In the genomic region with DNA sequence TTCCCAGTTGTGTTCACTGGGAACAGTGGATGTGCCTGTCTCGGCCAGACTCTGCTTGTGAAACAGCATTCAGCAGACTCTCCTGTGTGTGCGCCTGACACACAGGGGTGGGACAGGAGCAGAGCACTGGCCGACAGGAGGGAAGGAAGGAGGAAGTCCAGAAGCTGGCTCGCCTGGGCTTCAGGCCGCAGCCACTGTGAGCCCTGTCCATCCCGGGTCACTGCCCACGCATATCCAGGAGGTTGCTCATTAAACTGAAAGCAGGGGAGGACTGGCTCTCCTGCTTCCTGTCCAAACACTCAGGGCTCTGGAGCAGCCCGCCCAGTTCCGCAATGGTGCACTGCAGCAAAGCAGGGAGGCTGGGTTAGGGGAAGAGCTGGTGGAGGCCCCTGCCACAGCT, we compare ENCODE assay signal across 16 cellular contexts.
A peak's percentile ranks its signal among the peaks of the same experiment; 100 is the strongest.
DNase-seq lines count a peak whose midpoint lies in the region; TF ChIP-seq lines count a peak whose summit lies in the region.
"Had no signal": no experiment of that assay in that cellular context is flagged by ENCODE, and none has a peak within 500 bp of the region (broad histone marks: within the 10 kb centered on the region; RNA-seq: fewer than 3 reads in every experiment).

No MANE protein-coding gene starts in this region.

- no peaks in the 10 kb centered on the region for H3K79me2 ChIP-seq in mammary epithelial cell (ENCODE audit: insufficient read depth, low read length)
- H3K79me2 ChIP-seq: parathyroid adenoma had no signal

- H3K4me2 ChIP-seq in mammary epithelial cell (ENCODE audit: insufficient read depth, low read depth, low read length): no peak overlapping the region

- peaks cover 9% of the 10 kb centered on the region for H3K9me3 Mint-ChIP-seq in chondrocyte (ENCODE audit: low read depth)

- no TSS peak for BruUV-seq in mammary epithelial cell (replicated peaks; lab: Mats Ljungman, UMichigan)

- H3K4me1 Mint-ChIP-seq in chondrocyte (ENCODE audit: low read depth): peaks cover 42% of the 10 kb centered on the region

- H3K27me3 Mint-ChIP-seq in chondrocyte (ENCODE audit: low read depth): peaks cover 3% of the 10 kb centered on the region

- no peaks in the 10 kb centered on the region for H3K9me3 ChIP-seq in mammary epithelial cell (replicated peaks; ENCODE audit: insufficient read depth, low read length)

- no peaks in the 10 kb centered on the region for H4K20me1 ChIP-seq in mammary epithelial cell (ENCODE audit: insufficient read depth, low read length)

- 90% methylated on average over 2 of the region's 9 CpGs for WGBS in mammary epithelial cell (ENCODE audit: low coverage, missing lambda C conversion rate)

- H3K27me3 ChIP-seq in kidney epithelial cell (ENCODE audit: control insufficient read depth, insufficient read depth, low read length) (no peaks in the 10 kb centered on the region), mammary epithelial cell (ENCODE audit: insufficient read depth, low read length) (no peaks in the 10 kb centered on the region)

- H3K9ac ChIP-seq in mammary epithelial cell (ENCODE audit: insufficient read depth, low read length): no peak overlapping the region
- H3K9ac ChIP-seq: parathyroid adenoma had no signal

- DNase-seq in HT-29 (ENCODE audit: low spot score) (peak; percentile 71), chondrocyte (ENCODE audit: low spot score) (peak; percentile 75), kidney epithelial cell (ENCODE audit: low read depth) (peak; percentile 73), posterior vena cava (ENCODE audit: low spot score) (peak; percentile 77), mammary epithelial cell (no peak), HCEC 1CT (no peak)
- DNase-seq in stimulated activated CD4-positive, alpha-beta T cell treated with anti-CD3 and anti-CD28 coated beads, Interleukin-2, amount 100 ng/mL, for 48 hours: no peak
- DNase-seq in activated CD4-positive, alpha-beta T cell treated with anti-CD3 and anti-CD28 coated beads for 4 hours: no peak
- DNase-seq: cerebellar nuclear complex, DMS79, NCI-H2029 treated with DMSO at 0.1 percent for 48 hours, NCI-H526 treated with DMSO at 0.1 percent for 48 hours, PC-3, substantia nigra had no signal

- CTCF ChIA-PET in mammary epithelial cell (lab: Charles Lee; ENCODE audit: low non-redundant PET): no interaction called here

- peaks cover 1% of the 10 kb centered on the region for H3K36me3 Mint-ChIP-seq in chondrocyte (ENCODE audit: low read depth)
- H3K36me3 Mint-ChIP-seq: activated naive CD8-positive, alpha-beta T cell had no signal

- intact Hi-C loops in posterior vena cava (cut with DNase I) (no loop called here), mammary epithelial cell (cut with micrococcal nuclease) (no loop called here)

- dilution Hi-C loops in mammary epithelial cell (cut with HindIII; ENCODE audit: low sequenced_read_pairs): no loop called here

- no peak overlapping the region for H3K4me3 Mint-ChIP-seq in chondrocyte (ENCODE audit: unreplicated experiment)
- H3K4me3 Mint-ChIP-seq: activated naive CD8-positive, alpha-beta T cell had no signal

- in situ Hi-C loops in mammary epithelial cell (cut with MboI; ENCODE audit: low sequenced_read_pairs in 2 of 2): no loop called here

- no peak overlapping the region for H3K27ac ChIP-seq in mammary epithelial cell (ENCODE audit: insufficient read depth, low read depth, low read length)
- H3K27ac ChIP-seq: parathyroid adenoma had no signal

- H3K4me3 ChIP-seq in kidney epithelial cell (ENCODE audit: low read depth, low read length) (no peak overlapping the region), mammary epithelial cell (replicated peaks in 1 of 3; ENCODE audit: insufficient read depth in 1 of 3, low read depth in 2 of 3, low read length in 3 of 3) (no peak overlapping the region)

- peaks cover 33% of the 10 kb centered on the region for H3K4me1 ChIP-seq in mammary epithelial cell (ENCODE audit: insufficient read depth, low read length)
- H3K4me1 ChIP-seq: parathyroid adenoma had no signal

- no peaks in the 10 kb centered on the region for H3K36me3 ChIP-seq in kidney epithelial cell (ENCODE audit: control insufficient read depth, insufficient read depth, low read length)
- H3K36me3 ChIP-seq in mammary epithelial cell (ENCODE audit: insufficient read depth, low read length): no peaks in the 10 kb centered on the region

- TF ChIP-seq CTCF in chondrocyte (IDR thresholded peaks at IDR 0.05) (no peak), kidney epithelial cell (IDR thresholded peaks at IDR 0.05; ENCODE audit: insufficient read depth, low read length, poor library complexity, severe bottlenecking) (no peak), mammary epithelial cell (conservative IDR thresholded peaks at IDR 0.05 in 1 of 2, IDR thresholded peaks at IDR 0.05 in 1 of 2; ENCODE audit: extremely low read depth in 1 of 2, insufficient read depth in 1 of 2, low read depth in 1 of 2, low read length in 2 of 2) (no peak)

- no peak overlapping the region for H2AFZ ChIP-seq in mammary epithelial cell (ENCODE audit: low read depth, low read length)
- H2AFZ ChIP-seq: parathyroid adenoma had no signal

- H3K27ac Mint-ChIP-seq in chondrocyte (ENCODE audit: unreplicated experiment): no peak overlapping the region
- H3K27ac Mint-ChIP-seq: activated naive CD8-positive, alpha-beta T cell had no signal

Comparison
In these comparisons a context has a peak if more than half of its experiments do, and no peak if none do; other contexts are left out.
1. DNase-seq: peak in HT-29 (single experiment), chondrocyte (single experiment), kidney epithelial cell (single experiment) and posterior vena cava (single experiment); none in stimulated activated CD4-positive, alpha-beta T cell treated with anti-CD3 and anti-CD28 coated beads, Interleukin-2, amount 100 ng/mL, for 48 hours (0 of 2), mammary epithelial cell (single experiment), HCEC 1CT (single experiment) and activated CD4-positive, alpha-beta T cell treated with anti-CD3 and anti-CD28 coated beads for 4 hours (0 of 2).